ENCODE assay signal across 1 cellular context in the genomic region with DNA sequence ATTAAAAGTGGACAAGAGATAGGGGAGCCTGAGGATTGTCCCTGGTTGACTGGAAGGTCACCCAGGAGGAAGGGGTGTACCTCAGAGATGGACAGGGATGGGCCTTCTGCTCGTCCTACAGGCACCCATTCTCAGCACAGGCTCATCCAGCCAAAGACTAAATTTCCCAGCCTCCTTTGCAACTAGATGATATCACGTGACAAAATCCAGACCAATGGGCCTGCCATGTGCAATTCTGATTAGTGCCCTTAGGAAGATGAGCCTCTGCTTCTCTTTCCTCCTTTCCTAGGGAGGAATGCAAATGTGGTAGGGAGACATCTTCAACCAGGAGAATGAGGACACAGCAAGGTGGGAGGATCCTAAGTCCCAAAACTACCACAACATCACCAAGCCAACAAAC.
TF ChIP-seq lines count a peak whose summit lies in the region.

No MANE protein-coding gene starts in this region.

TF ChIP-seq in K562, 482 proteins besides CTCF, POLR2A, EP300 and RAD21 (continued from another document):
- peak; percentile 84 for TF ChIP-seq RAD51 (IDR thresholded peaks at IDR 0.05; ENCODE audit: borderline replicate concordance, low read depth)
- TF ChIP-seq ZBTB17 (CRISPR knock-in tag; IDR thresholded peaks at IDR 0.05) = no peak
- no peak for TF ChIP-seq CREBBP (IDR thresholded peaks at IDR 0.05; ENCODE audit: low read depth, low read length)
- TF ChIP-seq NFE2 (IDR thresholded peaks at IDR 0.05; ENCODE audit: low read depth) = no peak
- no peak for TF ChIP-seq RBM39 (optimal IDR thresholded peaks at IDR 0.05; ENCODE audit: low read depth, low read length)
- TF ChIP-seq SREBF2 (CRISPR knock-in tag; IDR thresholded peaks at IDR 0.05) = no peak
- peak; percentile 74 for TF ChIP-seq TOE1 (IDR thresholded peaks at IDR 0.05; ENCODE audit: borderline replicate concordance)
- TF ChIP-seq TOE1 (CRISPR knock-in tag; IDR thresholded peaks at IDR 0.05; ENCODE audit: borderline replicate concordance, low read depth) = no peak
- TF ChIP-seq, protein P1, sequence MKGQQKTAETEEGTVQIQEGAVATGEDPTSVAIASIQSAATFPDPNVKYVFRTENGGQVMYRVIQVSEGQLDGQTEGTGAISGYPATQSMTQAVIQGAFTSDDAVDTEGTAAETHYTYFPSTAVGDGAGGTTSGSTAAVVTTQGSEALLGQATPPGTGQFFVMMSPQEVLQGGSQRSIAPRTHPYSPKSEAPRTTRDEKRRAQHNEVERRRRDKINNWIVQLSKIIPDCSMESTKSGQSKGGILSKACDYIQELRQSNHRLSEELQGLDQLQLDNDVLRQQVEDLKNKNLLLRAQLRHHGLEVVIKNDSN (CRISPR knock-in tag; IDR thresholded peaks at IDR 0.05) = peak; percentile 44; the same call in 1 of the 2 replicates
- TF ChIP-seq, protein P2, sequence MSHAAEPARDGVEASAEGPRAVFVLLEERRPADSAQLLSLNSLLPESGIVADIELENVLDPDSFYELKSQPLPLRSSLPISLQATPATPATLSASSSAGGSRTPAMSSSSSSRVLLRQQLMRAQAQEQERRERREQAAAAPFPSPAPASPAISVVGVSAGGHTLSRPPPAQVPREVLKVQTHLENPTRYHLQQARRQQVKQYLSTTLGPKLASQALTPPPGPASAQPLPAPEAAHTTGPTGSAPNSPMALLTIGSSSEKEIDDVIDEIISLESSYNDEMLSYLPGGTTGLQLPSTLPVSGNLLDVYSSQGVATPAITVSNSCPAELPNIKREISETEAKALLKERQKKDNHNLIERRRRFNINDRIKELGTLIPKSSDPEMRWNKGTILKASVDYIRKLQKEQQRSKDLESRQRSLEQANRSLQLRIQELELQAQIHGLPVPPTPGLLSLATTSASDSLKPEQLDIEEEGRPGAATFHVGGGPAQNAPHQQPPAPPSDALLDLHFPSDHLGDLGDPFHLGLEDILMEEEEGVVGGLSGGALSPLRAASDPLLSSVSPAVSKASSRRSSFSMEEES (CRISPR knock-in tag; IDR thresholded peaks at IDR 0.05) = peak; percentile 88
- TF ChIP-seq ZNF134 (CRISPR knock-in tag; conservative IDR thresholded peaks at IDR 0.05) = no peak
- TF ChIP-seq ZSCAN29 (IDR thresholded peaks at IDR 0.05) = no peak
- TF ChIP-seq CREM (IDR thresholded peaks at IDR 0.05; ENCODE audit: low read depth) = no peak
- no peak for TF ChIP-seq C11orf30 (IDR thresholded peaks at IDR 0.05; ENCODE audit: low read depth)
- TF ChIP-seq ETV5 (CRISPR knock-in tag; IDR thresholded peaks at IDR 0.05; ENCODE audit: low read depth) = no peak
- TF ChIP-seq CBFA2T2 (conservative IDR thresholded peaks at IDR 0.05) = peak; percentile 40; the same call in 1 of the 2 replicates
- TF ChIP-seq, protein P3, sequence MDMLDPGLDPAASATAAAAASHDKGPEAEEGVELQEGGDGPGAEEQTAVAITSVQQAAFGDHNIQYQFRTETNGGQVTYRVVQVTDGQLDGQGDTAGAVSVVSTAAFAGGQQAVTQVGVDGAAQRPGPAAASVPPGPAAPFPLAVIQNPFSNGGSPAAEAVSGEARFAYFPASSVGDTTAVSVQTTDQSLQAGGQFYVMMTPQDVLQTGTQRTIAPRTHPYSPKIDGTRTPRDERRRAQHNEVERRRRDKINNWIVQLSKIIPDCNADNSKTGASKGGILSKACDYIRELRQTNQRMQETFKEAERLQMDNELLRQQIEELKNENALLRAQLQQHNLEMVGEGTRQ (CRISPR knock-in tag; IDR thresholded peaks at IDR 0.05) = peak; percentile 44
